18 cellular contexts compared by ENCODE assay signal in the genomic region with DNA sequence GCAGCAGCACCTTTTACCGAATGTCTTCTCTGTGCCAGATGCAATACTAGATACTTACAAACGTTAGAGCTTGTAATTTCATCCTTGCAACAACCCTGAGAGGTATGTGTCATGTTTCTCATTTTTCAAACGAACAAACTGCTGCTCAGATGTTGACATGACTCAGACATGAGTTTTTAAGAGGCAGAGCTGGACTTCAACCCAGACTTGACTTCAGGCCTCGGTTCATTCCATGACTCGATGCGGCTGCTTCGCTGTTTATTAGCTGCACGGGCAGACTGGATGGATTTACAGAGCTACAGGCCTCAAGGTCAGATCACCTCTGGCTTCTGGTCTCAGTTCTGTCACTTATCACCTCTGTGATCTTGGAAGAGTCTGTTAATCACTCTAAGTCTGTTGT.
DNase-seq lines count a peak whose midpoint lies in the region; FAIRE-seq and TF ChIP-seq lines count a peak whose summit lies in the region.
"Had no signal": no experiment of that assay in that cellular context is flagged by ENCODE, and none has a peak within 500 bp of the region (broad histone marks: within the 10 kb centered on the region; RNA-seq: fewer than 3 reads in every experiment).

No MANE protein-coding gene starts in this region.

- WGBS in hepatocyte (ENCODE audit: low lambda C conversion rate, missing lambda C conversion rate), result 15% methylated on average over 8 of the region's 8 CpGs

- peaks cover 3% of the 10 kb centered on the region for H3K4me1 ChIP-seq in astrocyte (ENCODE audit: insufficient read depth, low read length)
- peaks cover 20% of the 10 kb centered on the region for H3K4me1 ChIP-seq in hepatocyte (ENCODE audit: insufficient read depth)
- H3K4me1 ChIP-seq in skeletal muscle tissue (ENCODE audit: control insufficient read depth in 3 of 3, insufficient read depth in 3 of 3, low read length in 3 of 3), result peaks cover 19 to 22% (median 20%) of the 10 kb centered on the region in 3 donors
- H3K4me1 ChIP-seq: adrenal gland had no signal

- DNase-seq in HFFc6, result peak; percentile 17
- peak; percentile 79 for DNase-seq in astrocyte (ENCODE audit: low read depth)
- DNase-seq in hepatocyte (ENCODE audit: low spot score), result peak; percentile 78
- no peak for DNase-seq in T-helper 2 cell
- no peak for DNase-seq in NCI-H2227 treated with DMSO at 0.1 percent for 48 hours (lab: John Stamatoyannopoulos, UW)
- no peak for DNase-seq in frontal cortex (ENCODE audit: low spot score in 2 of 2)
- DNase-seq in COLO668 (lab: John Stamatoyannopoulos, UW; ENCODE audit: unreplicated experiment), result no peak
- DNase-seq: activated CD4-positive, CD25-positive, alpha-beta regulatory T cell; activated T-cell treated with anti-CD3 and anti-CD28 coated beads for 4 hours; adrenal gland; endodermal cell; NCI-H1417; NCI-H69; SJCRH30 had no signal

- FAIRE-seq in astrocyte (lab: Jason Lieb, UNC) (peak; percentile 60), frontal cortex (lab: Jason Lieb, UNC) (no peak)
- FAIRE-seq: D721Med, GM12878 had no signal

- H3K4me3 ChIP-seq in astrocyte (ENCODE audit: insufficient read depth, low read depth, low read length) (no peak overlapping the region), hepatocyte (no peak overlapping the region), skeletal muscle tissue (ENCODE audit: low read length in 3 of 3) (no peak overlapping the region)
- H3K4me3 ChIP-seq: adrenal gland, GM12878, SJCRH30 had no signal

- H3K4me3 Mint-ChIP-seq in HFFc6, result no peak overlapping the region
- no peak overlapping the region for H3K4me3 Mint-ChIP-seq in astrocyte (ENCODE audit: unreplicated experiment)
- H3K4me3 Mint-ChIP-seq: endodermal cell, type B pancreatic cell had no signal

- TF ChIP-seq CTCF in HFFc6 (IDR thresholded peaks at IDR 0.05) (no peak), astrocyte (IDR thresholded peaks at IDR 0.05; ENCODE audit: insufficient read depth, low read depth, low read length) (no peak), hepatocyte (IDR thresholded peaks at IDR 0.05; ENCODE audit: poor library complexity) (no peak)

- no peaks in the 10 kb centered on the region for H3K27me3 ChIP-seq in astrocyte (ENCODE audit: insufficient read depth, low read length)
- H3K27me3 ChIP-seq in hepatocyte, result no peaks in the 10 kb centered on the region
- H3K27me3 ChIP-seq in skeletal muscle tissue (ENCODE audit: control insufficient read depth in 3 of 3, insufficient read depth in 3 of 3, low read length in 3 of 3), result no peaks in the 10 kb centered on the region
- H3K27me3 ChIP-seq: adrenal gland, SJCRH30 had no signal

- H3K9ac ChIP-seq in astrocyte (ENCODE audit: low read length), result no peak overlapping the region
- H3K9ac ChIP-seq in skeletal muscle tissue (ENCODE audit: low read depth in 1 of 3, low read length in 3 of 3), result peak overlapping the region in 1 of 3 donors; percentile 37

- H2AFZ ChIP-seq in astrocyte (ENCODE audit: low read depth, low read length), result peak overlapping the region; percentile 22
- no peak overlapping the region for H2AFZ ChIP-seq in hepatocyte

- no peaks in the 10 kb centered on the region for H3K79me2 ChIP-seq in astrocyte (ENCODE audit: insufficient read depth, low read length)
- no peaks in the 10 kb centered on the region for H3K79me2 ChIP-seq in hepatocyte

- H3K4me1 Mint-ChIP-seq in HFFc6 (ENCODE audit: low read depth), result 0 out of 2 replicates have a peak, but pooled peaks cover 7% of the 10 kb centered on the region
- H3K4me1 Mint-ChIP-seq in astrocyte (ENCODE audit: low read depth, unreplicated experiment), result peaks cover 14% of the 10 kb centered on the region

- H3K4me2 ChIP-seq in astrocyte (ENCODE audit: low read length), result peak overlapping the region; percentile 1
- peak overlapping the region; percentile 7 for H3K4me2 ChIP-seq in hepatocyte

- peaks cover 6% of the 10 kb centered on the region; the same call in 1 of the 2 replicates for H3K9me3 Mint-ChIP-seq in HFFc6
- H3K9me3 Mint-ChIP-seq in astrocyte (ENCODE audit: unreplicated experiment), result peaks cover 5% of the 10 kb centered on the region

- H4K20me1 ChIP-seq in astrocyte (ENCODE audit: insufficient read depth, low read length) (no peaks in the 10 kb centered on the region), hepatocyte (ENCODE audit: insufficient read depth, poor library complexity, severe bottlenecking) (no peaks in the 10 kb centered on the region)

- H3K27ac ChIP-seq in astrocyte (ENCODE audit: low read depth, low read length), result no peak overlapping the region
- H3K27ac ChIP-seq in hepatocyte, result peak overlapping the region; percentile 51
- H3K27ac ChIP-seq in skeletal muscle tissue (ENCODE audit: low read depth, low read length), result peak overlapping the region; percentile 48
- H3K27ac ChIP-seq: adrenal gland, SJCRH30 had no signal

- H3K9me2 ChIP-seq in hepatocyte (replicated peaks; ENCODE audit: insufficient read depth), result no peaks in the 10 kb centered on the region

- H3K36me3 ChIP-seq in astrocyte (ENCODE audit: insufficient read depth, low read length) (no peaks in the 10 kb centered on the region), hepatocyte (replicated peaks; ENCODE audit: insufficient read depth, low read depth) (no peaks in the 10 kb centered on the region), skeletal muscle tissue (ENCODE audit: control insufficient read depth in 3 of 3, insufficient read depth in 3 of 3, low read length in 3 of 3) (no peaks in the 10 kb centered on the region)
- H3K36me3 ChIP-seq: adrenal gland, SJCRH30 had no signal

- peaks cover 13% of the 10 kb centered on the region for H3K27me3 Mint-ChIP-seq in HFFc6 (ENCODE audit: insufficient read depth)
- H3K27me3 Mint-ChIP-seq in astrocyte (ENCODE audit: low read depth, unreplicated experiment), result peaks cover 2% of the 10 kb centered on the region

- H3K27ac Mint-ChIP-seq in HFFc6, result no peak overlapping the region
- H3K27ac Mint-ChIP-seq in astrocyte (ENCODE audit: unreplicated experiment), result peak overlapping the region; percentile 66
- H3K27ac Mint-ChIP-seq: endodermal cell, type B pancreatic cell had no signal

- H3K36me3 Mint-ChIP-seq in HFFc6 (ENCODE audit: low read depth) (no peaks in the 10 kb centered on the region), astrocyte (ENCODE audit: low read depth, unreplicated experiment) (no peaks in the 10 kb centered on the region)
- H3K36me3 Mint-ChIP-seq: type B pancreatic cell had no signal

- H3K9me3 ChIP-seq in astrocyte (ENCODE audit: insufficient read depth, low read depth, low read length), result no peaks in the 10 kb centered on the region
- no peaks in the 10 kb centered on the region for H3K9me3 ChIP-seq in hepatocyte (ENCODE audit: low read depth)
- no peaks in the 10 kb centered on the region for H3K9me3 ChIP-seq in skeletal muscle tissue (ENCODE audit: control insufficient read depth in 3 of 3, low read length in 3 of 3)
- H3K9me3 ChIP-seq: adrenal gland, SJCRH30 had no signal

Comparison
In these comparisons a context has a peak if more than half of its experiments do, and no peak if none do; other contexts are left out.
1. DNase-seq: peak in HFFc6 (single experiment), astrocyte (single experiment) and hepatocyte (single experiment); none in T-helper 2 cell (0 of 5), NCI-H2227 treated with DMSO at 0.1 percent for 48 hours (single experiment), frontal cortex (0 of 2) and COLO668 (single experiment).